9 cellular contexts compared by ENCODE assay signal in the genomic region with DNA sequence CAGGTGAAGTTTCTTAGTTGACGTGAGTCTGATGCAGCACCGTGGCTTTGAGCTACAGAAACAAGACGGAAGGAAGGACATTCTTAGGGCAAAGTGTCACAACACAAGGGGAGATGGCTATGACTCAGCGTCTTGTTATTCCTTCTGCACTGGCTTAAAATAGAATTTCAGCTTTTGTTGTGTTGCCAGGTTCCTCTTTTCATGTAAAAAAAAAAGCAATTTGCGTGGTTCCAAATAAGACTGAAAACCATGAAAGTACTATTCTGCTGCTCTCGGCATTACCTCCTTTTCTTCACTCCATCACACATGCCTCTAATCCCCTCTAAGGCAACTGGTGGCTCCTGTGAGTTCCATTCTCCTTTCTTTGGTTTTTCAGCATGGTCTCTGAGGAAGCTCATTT.
DNase-seq lines count a peak whose midpoint lies in the region; ATAC-seq, FAIRE-seq and TF ChIP-seq lines count a peak whose summit lies in the region.
"Had no signal": no experiment of that assay in that cellular context is flagged by ENCODE, and none has a peak within 500 bp of the region (broad histone marks: within the 10 kb centered on the region; RNA-seq: fewer than 3 reads in every experiment).

No MANE protein-coding gene starts in this region.

- DNase-seq in GM12891 (ENCODE audit: insufficient read length, low spot score) (no peak), RCC 7860 (ENCODE audit: low spot score) (peak; percentile 84), fibroblast of lung (ENCODE audit: low read depth in 2 of 2) (peak; percentile 72 to 97), renal cortical epithelial cell (ENCODE audit: low read depth) (peak; percentile 91), cerebellar nuclear complex (lab: John Stamatoyannopoulos, UW) (no peak)
- no peak for DNase-seq in activated CD4-positive, alpha-beta memory T cell treated with anti-CD3 and anti-CD28 coated beads, Interleukin-2, amount 10 ng/mL, durations not matched to agents 7 days and 5 days

- TF ChIP-seq CTCF in fibroblast of lung (conservative IDR thresholded peaks at IDR 0.05 in 1 of 2, IDR thresholded peaks at IDR 0.05 in 1 of 2; ENCODE audit: low read depth in 1 of 2, low read length in 2 of 2), result no peak

- no peaks in the 10 kb centered on the region for H3K36me3 ChIP-seq in fibroblast of lung (ENCODE audit: control insufficient read depth, insufficient read depth, low read length)

- FAIRE-seq in GM12891 (lab: Jason Lieb, UNC) (no peak), RCC 7860 (lab: Jason Lieb, UNC) (peak; percentile 84)

- no peaks in the 10 kb centered on the region for H3K79me2 ChIP-seq in fibroblast of lung (ENCODE audit: control insufficient read depth, insufficient read depth, low read length)

- H3K4me1 Mint-ChIP-seq in activated CD4-positive, alpha-beta memory T cell treated with anti-CD3 and anti-CD28 coated beads, Interleukin-2, amount 10 ng/mL, durations not matched to agents 7 days and 5 days, result no peaks in the 10 kb centered on the region
- H3K4me1 Mint-ChIP-seq: activated naive CD4-positive, alpha-beta T cell treated with anti-CD3 and anti-CD28 coated beads, Interleukin-2, amount 50 U/mL, for 24 hours had no signal

- H3K27me3 ChIP-seq in fibroblast of lung (ENCODE audit: control insufficient read depth, insufficient read depth, low read length), result no peaks in the 10 kb centered on the region

- H3K36me3 Mint-ChIP-seq in activated CD4-positive, alpha-beta memory T cell treated with anti-CD3 and anti-CD28 coated beads, Interleukin-2, amount 10 ng/mL, durations not matched to agents 7 days and 5 days (ENCODE audit: low read depth), result no peaks in the 10 kb centered on the region
- H3K36me3 Mint-ChIP-seq: activated naive CD4-positive, alpha-beta T cell treated with anti-CD3 and anti-CD28 coated beads, Interleukin-2, amount 50 U/mL, for 24 hours had no signal

- H3K4me1 ChIP-seq in fibroblast of lung (ENCODE audit: control insufficient read depth, extremely low read depth, insufficient read depth, low read length), result peaks cover 22% of the 10 kb centered on the region

- ATAC-seq in GM19455 (IDR thresholded peaks at IDR 0.05; ENCODE audit: unreplicated experiment) (no peak), GM21390 (IDR thresholded peaks at IDR 0.05; ENCODE audit: unreplicated experiment) (no peak)

- no peak overlapping the region for H3K4me3 Mint-ChIP-seq in activated CD4-positive, alpha-beta memory T cell treated with anti-CD3 and anti-CD28 coated beads, Interleukin-2, amount 10 ng/mL, durations not matched to agents 7 days and 5 days
- H3K4me3 Mint-ChIP-seq: activated naive CD4-positive, alpha-beta T cell treated with anti-CD3 and anti-CD28 coated beads, Interleukin-2, amount 50 U/mL, for 24 hours had no signal

- H3K27ac Mint-ChIP-seq in activated CD4-positive, alpha-beta memory T cell treated with anti-CD3 and anti-CD28 coated beads, Interleukin-2, amount 10 ng/mL, durations not matched to agents 7 days and 5 days, result no peak overlapping the region
- H3K27ac Mint-ChIP-seq: activated naive CD4-positive, alpha-beta T cell treated with anti-CD3 and anti-CD28 coated beads, Interleukin-2, amount 50 U/mL, for 24 hours had no signal

- no peak overlapping the region for H3K9ac ChIP-seq in fibroblast of lung (ENCODE audit: insufficient read depth, low read length)

- no peaks in the 10 kb centered on the region for H4K20me1 ChIP-seq in fibroblast of lung (ENCODE audit: control insufficient read depth, extremely low read depth, insufficient read depth, low read length)

- no peaks in the 10 kb centered on the region for H3K9me3 ChIP-seq in fibroblast of lung (ENCODE audit: control insufficient read depth, insufficient read depth, low read depth, low read length)

- CTCF ChIA-PET in activated CD4-positive, alpha-beta memory T cell treated with anti-CD3 and anti-CD28 coated beads, Interleukin-2, amount 10 ng/mL, durations not matched to agents 7 days and 5 days (lab: Charles Lee), result interaction anchor here (0.5 kb wide), 1 partner anchor 246 kb away, joined by 4 read pairs; no protein-coding TSS in a partner anchor

- no peak overlapping the region for H3K4me3 ChIP-seq in fibroblast of lung (replicated peaks in 1 of 4; ENCODE audit: control extremely low read depth in 1 of 4, insufficient read depth in 1 of 4, low read depth in 3 of 4, low read length in 4 of 4)

- POLR2A ChIA-PET in activated CD4-positive, alpha-beta memory T cell treated with anti-CD3 and anti-CD28 coated beads, Interleukin-2, amount 10 ng/mL, durations not matched to agents 7 days and 5 days (lab: Charles Lee), result no interaction called here

- H3K27ac ChIP-seq in fibroblast of lung (ENCODE audit: insufficient read depth, low read length), result peak overlapping the region; percentile 67

- H2AFZ ChIP-seq in fibroblast of lung (ENCODE audit: low read length), result no peak overlapping the region

- no peak for TF ChIP-seq POLR2A in GM12891 (IDR thresholded peaks at IDR 0.05; ENCODE audit: low read depth, low read length)

- peak overlapping the region; percentile 34 for H3K4me2 ChIP-seq in fibroblast of lung (ENCODE audit: extremely low read depth, insufficient read depth, low read length)

- H3K9me3 Mint-ChIP-seq in activated CD4-positive, alpha-beta memory T cell treated with anti-CD3 and anti-CD28 coated beads, Interleukin-2, amount 10 ng/mL, durations not matched to agents 7 days and 5 days, result no peaks in the 10 kb centered on the region
- H3K9me3 Mint-ChIP-seq: activated naive CD4-positive, alpha-beta T cell treated with anti-CD3 and anti-CD28 coated beads, Interleukin-2, amount 50 U/mL, for 24 hours had no signal

- peaks cover 31% of the 10 kb centered on the region for H3K27me3 Mint-ChIP-seq in activated CD4-positive, alpha-beta memory T cell treated with anti-CD3 and anti-CD28 coated beads, Interleukin-2, amount 10 ng/mL, durations not matched to agents 7 days and 5 days

TF ChIP-seq in GM12891, 5 proteins besides CTCF, POLR2A, EP300 and RAD21:
- TF ChIP-seq POU2F2 (IDR thresholded peaks at IDR 0.05; ENCODE audit: low read depth, low read length), result no peak
- TF ChIP-seq PAX5 (IDR thresholded peaks at IDR 0.05; ENCODE audit: insufficient read depth, low read length, severe bottlenecking), result no peak
- TF ChIP-seq TAF1 (IDR thresholded peaks at IDR 0.05; ENCODE audit: low read depth, low read length), result no peak
- TF ChIP-seq SPI1 (IDR thresholded peaks at IDR 0.05; ENCODE audit: low read depth, low read length), result peak; percentile 74
- TF ChIP-seq POLR2AphosphoS5 (IDR thresholded peaks at IDR 0.05; ENCODE audit: low read depth, low read length), result no peak

Comparison
In these comparisons a context has a peak if more than half of its experiments do, and no peak if none do; other contexts are left out.
1. DNase-seq: peak in RCC 7860 (single experiment), fibroblast of lung (2 of 2) and renal cortical epithelial cell (single experiment); none in GM12891 (single experiment), cerebellar nuclear complex (0 of 2) and activated CD4-positive, alpha-beta memory T cell treated with anti-CD3 and anti-CD28 coated beads, Interleukin-2, amount 10 ng/mL, durations not matched to agents 7 days and 5 days (single experiment).